ENCODE assay signal across 12 cellular contexts in genomic region chr10:127196955-127197432, GRCh38. TPM values are rescaled to one million over a fixed set of nuclear protein-coding genes. Genes with fewer than 3 reads are reported as not detected.
DNase-seq lines count a peak whose midpoint lies in the region; ATAC-seq and TF ChIP-seq lines count a peak whose summit lies in the region.
"Had no signal": no experiment of that assay in that cellular context is flagged by ENCODE, and none has a peak within 500 bp of the region (broad histone marks: within the 10 kb centered on the region; RNA-seq: fewer than 3 reads in every experiment).

No MANE protein-coding gene starts in this region.

- H3K4me3 ChIP-seq in BLaER1 treated with 17β-estradiol and CSF1 and Interleukin-3, amounts not matched to agents 10 nM and 100 nM: no peak overlapping the region
- H3K4me3 ChIP-seq in esophagus muscularis mucosa: peak overlapping the region in 3 of 4 donors; percentile 51 to 58 (median 52)
- peak overlapping the region; percentile 62 for H3K4me3 ChIP-seq in neural progenitor cell

- TF ChIP-seq EP300 in esophagus muscularis mucosa (IDR thresholded peaks at IDR 0.05): no peak

- H3K9me3 Mint-ChIP-seq in neural progenitor cell: no peaks in the 10 kb centered on the region
- H3K9me3 Mint-ChIP-seq: naive B cell had no signal

- peaks cover 12 to 19% (median 15%) of the 10 kb centered on the region in 11 experiments; a peak in 21 of 22 replicates for H3K9me3 ChIP-seq in BLaER1 treated with 17β-estradiol and CSF1 and Interleukin-3, amounts not matched to agents 10 nM and 100 nM (replicated peaks in 1 of 11)
- no peaks in the 10 kb centered on the region for H3K9me3 ChIP-seq in esophagus muscularis mucosa
- H3K9me3 ChIP-seq in neural progenitor cell (ENCODE audit: low read depth): no peaks in the 10 kb centered on the region

- H3K79me2 ChIP-seq in neural progenitor cell (ENCODE audit: low read depth): no peaks in the 10 kb centered on the region

- peak; percentile 31 for DNase-seq in NCI-H146 treated with DMSO at 0.1 percent for 48 hours (lab: John Stamatoyannopoulos, UW; ENCODE audit: unreplicated experiment)
- DNase-seq in esophagus muscularis mucosa (ENCODE audit: extremely low spot score): no peak
- no peak for DNase-seq in neural progenitor cell (ENCODE audit: low spot score)
- no peak for DNase-seq in Kasumi-1 (lab: John Stamatoyannopoulos, UW)
- DNase-seq in stimulated activated naive CD4-positive, alpha-beta T cell treated with Interleukin-2 at 50 U/mL for 16 hours (lab: John Stamatoyannopoulos, UW): no peak
- DNase-seq in NOMO-1 (lab: John Stamatoyannopoulos, UW; ENCODE audit: unreplicated experiment in 2 of 2): no peak
- DNase-seq: aorta, naive B cell had no signal

- no peak overlapping the region for H3K27ac ChIP-seq in BLaER1 treated with 17β-estradiol and CSF1 and Interleukin-3, amounts not matched to agents 10 nM and 100 nM
- no peak overlapping the region for H3K27ac ChIP-seq in esophagus muscularis mucosa (replicated peaks in 1 of 4)
- H3K27ac ChIP-seq in neural progenitor cell: no peak overlapping the region
- H3K27ac ChIP-seq: HL-60 had no signal

- H3K4me3 Mint-ChIP-seq in neural progenitor cell: peak overlapping the region; percentile 89

- no peak for TF ChIP-seq POLR2A in esophagus muscularis mucosa (IDR thresholded peaks at IDR 0.05; ENCODE audit: low read depth)

- ATAC-seq in HG03457 (IDR thresholded peaks at IDR 0.05; ENCODE audit: unreplicated experiment): no peak

- no peaks in the 10 kb centered on the region for H3K36me3 ChIP-seq in BLaER1 treated with 17β-estradiol and CSF1 and Interleukin-3, amounts not matched to agents 10 nM and 100 nM
- H3K36me3 ChIP-seq in esophagus muscularis mucosa (peaks cover 0 to 9% (median 4%) of the 10 kb centered on the region in 4 donors), neural progenitor cell (no peaks in the 10 kb centered on the region)

- peaks cover 0 to 20% (median 18%) of the 10 kb centered on the region in 10 experiments; a peak in 16 of 20 replicates for H3K4me1 ChIP-seq in BLaER1 treated with 17β-estradiol and CSF1 and Interleukin-3, amounts not matched to agents 10 nM and 100 nM
- H3K4me1 ChIP-seq in esophagus muscularis mucosa (peaks cover 21 to 28% (median 23%) of the 10 kb centered on the region in 4 donors), neural progenitor cell (peaks cover 21% of the 10 kb centered on the region)

- H3F3A ChIP-seq in neural progenitor cell (ENCODE audit: low read depth): peaks cover 9% of the 10 kb centered on the region

- no peak overlapping the region for H2AFZ ChIP-seq in neural progenitor cell (replicated peaks)

- peak overlapping the region in 9 of 11 experiments; percentile 30 to 68 (median 57); a peak in 15 of 22 replicates for H3K4me2 ChIP-seq in BLaER1 treated with 17β-estradiol and CSF1 and Interleukin-3, amounts not matched to agents 10 nM and 100 nM
- peak overlapping the region; percentile 90 for H3K4me2 ChIP-seq in neural progenitor cell

- no peak overlapping the region for H3K9ac ChIP-seq in BLaER1 treated with 17β-estradiol and CSF1 and Interleukin-3, amounts not matched to agents 10 nM and 100 nM
- H3K9ac ChIP-seq in neural progenitor cell: no peak overlapping the region

- no peak overlapping the region for H3K27ac Mint-ChIP-seq in neural progenitor cell
- H3K27ac Mint-ChIP-seq: naive B cell had no signal

- TF ChIP-seq CTCF in esophagus muscularis mucosa (IDR thresholded peaks at IDR 0.05) (no peak), neural progenitor cell (IDR thresholded peaks at IDR 0.05) (no peak)

- WGBS in esophagus muscularis mucosa: 71% methylated on average over 4 of the region's 11 CpGs

- peaks cover 11 to 20% (median 18%) of the 10 kb centered on the region in 11 experiments; a peak in 21 of 22 replicates for H3K27me3 ChIP-seq in BLaER1 treated with 17β-estradiol and CSF1 and Interleukin-3, amounts not matched to agents 10 nM and 100 nM
- H3K27me3 ChIP-seq in esophagus muscularis mucosa (peaks cover 0 to 20% (median 4%) of the 10 kb centered on the region in 4 donors), neural progenitor cell (peaks cover 62% of the 10 kb centered on the region)

- H3K4me1 Mint-ChIP-seq in neural progenitor cell: peaks cover 19% of the 10 kb centered on the region

- peaks cover 20% of the 10 kb centered on the region for H3K27me3 Mint-ChIP-seq in neural progenitor cell (ENCODE audit: insufficient read depth, low read depth)

- intact Hi-C loops in esophagus muscularis mucosa (cut with DNase I): no loop called here

- H3K36me3 Mint-ChIP-seq in neural progenitor cell: no peaks in the 10 kb centered on the region
- H3K36me3 Mint-ChIP-seq: naive B cell had no signal

- H4K20me1 ChIP-seq in BLaER1 treated with 17β-estradiol and CSF1 and Interleukin-3, amounts not matched to agents 10 nM and 100 nM: no peaks in the 10 kb centered on the region
- H4K20me1 ChIP-seq in neural progenitor cell (ENCODE audit: low read depth): peaks cover 55% of the 10 kb centered on the region

RNA-seq across cellular contexts. Expression of gene INSYN2A, which starts 0.6 kb away (rescaled TPM):
- total RNA-seq in esophagus muscularis mucosa: under 1 TPM in 3 of 4 donors, not detected in 1; 0.33 to 0.52 (median 0.42) TPM
- total RNA-seq in neural progenitor cell (ENCODE audit: low replicate concordance): not detected in 2 replicates
- total RNA-seq: aorta, H4 had no signal

Comparison
In these comparisons a context has a peak if more than half of its experiments do, and no peak if none do; other contexts are left out.
1. H3K4me3 ChIP-seq: peak in esophagus muscularis mucosa (3 of 4) and neural progenitor cell (single experiment); none in BLaER1 treated with 17β-estradiol and CSF1 and Interleukin-3, amounts not matched to agents 10 nM and 100 nM (0 of 10).